In genomic region chr5:168327994-168328393, GRCh38 we compare ENCODE assay signal across 15 cellular contexts. TPM values are rescaled to one million over a fixed set of nuclear protein-coding genes. Genes with fewer than 3 reads are reported as not detected.
DNase-seq lines count a peak whose midpoint lies in the region; ATAC-seq, FAIRE-seq and TF ChIP-seq lines count a peak whose summit lies in the region.
"Had no signal": no experiment of that assay in that cellular context is flagged by ENCODE, and none has a peak within 500 bp of the region (broad histone marks: within the 10 kb centered on the region; RNA-seq: fewer than 3 reads in every experiment).

No MANE protein-coding gene starts in this region.

- no peaks in the 10 kb centered on the region for H3K27me3 ChIP-seq in BLaER1 treated with 17β-estradiol and CSF1 and Interleukin-3, amounts not matched to agents 10 nM and 100 nM
- H3K27me3 ChIP-seq in GM12878 (replicated peaks in 1 of 2; ENCODE audit: control insufficient read depth in 2 of 2, insufficient read depth in 2 of 2, low read length in 1 of 2), result no peaks in the 10 kb centered on the region
- H3K27me3 ChIP-seq: breast epithelium, gastroesophageal sphincter had no signal

- no TSS peak for BruUV-seq in GM12878 (replicated peaks; lab: Mats Ljungman, UMichigan)

- CTCF ChIA-PET in GM12878 (lab: Yijun Ruan, JAX), result no interaction called here

- peaks cover 47% of the 10 kb centered on the region for H3K4me1 Mint-ChIP-seq in mesothelial cell of epicardium

- no peaks in the 10 kb centered on the region for H3K79me2 ChIP-seq in GM12878 (ENCODE audit: control insufficient read depth, insufficient read depth, low read length)

- no peak overlapping the region for H2AFZ ChIP-seq in GM12878 (ENCODE audit: control insufficient read depth, low read depth, low read length)

- intact Hi-C loops in GM12878 (cut with micrococcal nuclease; ENCODE audit: unreplicated experiment) (no loop called here), cardiac septum (cut with DNase I) (no loop called here)

- WGBS in GM12878 (ENCODE audit: insufficient coverage, insufficient replicate concordance, low lambda C conversion rate, missing lambda C conversion rate), result 81% methylated on average over 4 of the region's 4 CpGs

- TF ChIP-seq RAD21 in GM12878 (IDR thresholded peaks at IDR 0.05; ENCODE audit: insufficient read depth, low read depth, low read length), result no peak

- no peak for FAIRE-seq in GM12878 (lab: Jason Lieb, UNC)
- FAIRE-seq: HTR-8/SVneo, small intestine had no signal

- ATAC-seq in GM12878 (no peak), GM21528 (IDR thresholded peaks at IDR 0.05; ENCODE audit: low FRiP score, unreplicated experiment) (no peak)
- ATAC-seq: gastroesophageal sphincter had no signal

- H3K4me3 ChIP-seq in BLaER1 treated with 17β-estradiol and CSF1 and Interleukin-3, amounts not matched to agents 10 nM and 100 nM, result no peak overlapping the region
- no peak overlapping the region for H3K4me3 ChIP-seq in GM12878
- H3K4me3 ChIP-seq: breast epithelium, gastroesophageal sphincter had no signal

- no peaks in the 10 kb centered on the region; a peak in 1 of 22 replicates for H4K20me1 ChIP-seq in BLaER1 treated with 17β-estradiol and CSF1 and Interleukin-3, amounts not matched to agents 10 nM and 100 nM
- no peaks in the 10 kb centered on the region for H4K20me1 ChIP-seq in GM12878 (ENCODE audit: control insufficient read depth, insufficient read depth)

- no peaks in the 10 kb centered on the region for H3K9me3 Mint-ChIP-seq in mesothelial cell of epicardium

- RAD21 ChIA-PET in GM12878 (lab: Charles Lee; ENCODE audit: unreplicated experiment), result no interaction called here

- POLR2A ChIA-PET in GM12878 (lab: Charles Lee), result no interaction called here

- H3K9me3 ChIP-seq in BLaER1 treated with 17β-estradiol and CSF1 and Interleukin-3, amounts not matched to agents 10 nM and 100 nM (replicated peaks in 1 of 11), result no peaks in the 10 kb centered on the region
- no peaks in the 10 kb centered on the region for H3K9me3 ChIP-seq in GM12878 (replicated peaks; ENCODE audit: control insufficient read depth, insufficient read depth, low read length)
- H3K9me3 ChIP-seq: BE2C, breast epithelium, gastroesophageal sphincter had no signal

- H3K27ac Mint-ChIP-seq in mesothelial cell of epicardium, result peak overlapping the region; percentile 69

- in situ Hi-C loops in GM12878 (cut with MboI), result no loop called here

- peak overlapping the region; percentile 7 to 59 (median 51); a peak in 20 of 22 replicates for H3K4me2 ChIP-seq in BLaER1 treated with 17β-estradiol and CSF1 and Interleukin-3, amounts not matched to agents 10 nM and 100 nM
- H3K4me2 ChIP-seq in GM12878 (ENCODE audit: control insufficient read depth, insufficient read depth), result peak overlapping the region; percentile 57; the same call in 1 of the 2 replicates

- DNase-seq in HT-29 (ENCODE audit: low spot score) (peak; percentile 36), GM12878 (ENCODE audit: low read depth, low spot score) (no peak), mesothelial cell of epicardium (ENCODE audit: low spot score in 2 of 2, unreplicated experiment in 2 of 2) (no peak), cardiac septum (ENCODE audit: low spot score) (no peak), SK-N-DZ (ENCODE audit: low spot score) (no peak), COLO668 (lab: John Stamatoyannopoulos, UW; ENCODE audit: unreplicated experiment) (no peak)
- DNase-seq: BE2C; effector memory CD4-positive, alpha-beta T cell; NCI-H2107; small intestine had no signal

- no peak overlapping the region for H3K4me3 Mint-ChIP-seq in mesothelial cell of epicardium

- no peaks in the 10 kb centered on the region for H3K36me3 ChIP-seq in BLaER1 treated with 17β-estradiol and CSF1 and Interleukin-3, amounts not matched to agents 10 nM and 100 nM
- no peaks in the 10 kb centered on the region for H3K36me3 ChIP-seq in GM12878 (ENCODE audit: control insufficient read depth in 2 of 2, insufficient read depth in 2 of 2, low read length in 1 of 2)
- H3K36me3 ChIP-seq: BE2C, breast epithelium, gastroesophageal sphincter had no signal

- peaks cover 14 to 18% (median 16%) of the 10 kb centered on the region in 10 experiments; a peak in 18 of 20 replicates for H3K4me1 ChIP-seq in BLaER1 treated with 17β-estradiol and CSF1 and Interleukin-3, amounts not matched to agents 10 nM and 100 nM
- peaks cover 12% of the 10 kb centered on the region for H3K4me1 ChIP-seq in GM12878 (ENCODE audit: control insufficient read depth, insufficient read depth, low read length)
- H3K4me1 ChIP-seq: BE2C, breast epithelium had no signal

- no peak for TF ChIP-seq POLR2A in GM12878 (IDR thresholded peaks at IDR 0.05; ENCODE audit: low read depth, low read length)

- SMC1A ChIA-PET in GM12878 (lab: Charles Lee; ENCODE audit: uncharacterized antibody, unreplicated experiment), result interaction anchor here (1.1 kb wide), 1 partner anchor 11 kb away, joined by 3 read pairs; no protein-coding TSS in a partner anchor

- TF ChIP-seq EP300 in GM12878 (IDR thresholded peaks at IDR 0.05; ENCODE audit: borderline replicate concordance in 1 of 2, control insufficient read depth in 1 of 2, low read depth in 2 of 2, low read length in 2 of 2), result no peak

- no peaks in the 10 kb centered on the region for H3K27me3 Mint-ChIP-seq in mesothelial cell of epicardium (ENCODE audit: low read depth)

- no peak overlapping the region for H3K9ac ChIP-seq in BLaER1 treated with 17β-estradiol and CSF1 and Interleukin-3, amounts not matched to agents 10 nM and 100 nM
- H3K9ac ChIP-seq in GM12878 (ENCODE audit: control insufficient read depth, insufficient read depth, low read length), result no peak overlapping the region

- H3K27ac ChIP-seq in BLaER1 treated with 17β-estradiol and CSF1 and Interleukin-3, amounts not matched to agents 10 nM and 100 nM, result no peak overlapping the region
- H3K27ac ChIP-seq in GM12878 (ENCODE audit: control insufficient read depth, insufficient read depth), result no peak overlapping the region
- H3K27ac ChIP-seq: breast epithelium, gastroesophageal sphincter had no signal

- no peaks in the 10 kb centered on the region for H3K36me3 Mint-ChIP-seq in mesothelial cell of epicardium

- TF ChIP-seq CTCF in GM12878 (IDR thresholded peaks at IDR 0.05 in 2 of 3, conservative IDR thresholded peaks at IDR 0.05 in 1 of 3; ENCODE audit: control insufficient read depth in 2 of 3, extremely low read depth in 1 of 3, insufficient read depth in 1 of 3, low read depth in 3 of 3, low read length in 3 of 3) (no peak), mesothelial cell of epicardium (IDR thresholded peaks at IDR 0.05; ENCODE audit: unreplicated experiment) (no peak)

TF ChIP-seq in GM12878, 131 proteins besides CTCF, POLR2A, EP300 and RAD21 (continues in another document):
- no peak for TF ChIP-seq EGR1 (IDR thresholded peaks at IDR 0.05; ENCODE audit: borderline replicate concordance in 1 of 2, low read depth in 2 of 2, low read length in 2 of 2)
- TF ChIP-seq, protein P1, sequence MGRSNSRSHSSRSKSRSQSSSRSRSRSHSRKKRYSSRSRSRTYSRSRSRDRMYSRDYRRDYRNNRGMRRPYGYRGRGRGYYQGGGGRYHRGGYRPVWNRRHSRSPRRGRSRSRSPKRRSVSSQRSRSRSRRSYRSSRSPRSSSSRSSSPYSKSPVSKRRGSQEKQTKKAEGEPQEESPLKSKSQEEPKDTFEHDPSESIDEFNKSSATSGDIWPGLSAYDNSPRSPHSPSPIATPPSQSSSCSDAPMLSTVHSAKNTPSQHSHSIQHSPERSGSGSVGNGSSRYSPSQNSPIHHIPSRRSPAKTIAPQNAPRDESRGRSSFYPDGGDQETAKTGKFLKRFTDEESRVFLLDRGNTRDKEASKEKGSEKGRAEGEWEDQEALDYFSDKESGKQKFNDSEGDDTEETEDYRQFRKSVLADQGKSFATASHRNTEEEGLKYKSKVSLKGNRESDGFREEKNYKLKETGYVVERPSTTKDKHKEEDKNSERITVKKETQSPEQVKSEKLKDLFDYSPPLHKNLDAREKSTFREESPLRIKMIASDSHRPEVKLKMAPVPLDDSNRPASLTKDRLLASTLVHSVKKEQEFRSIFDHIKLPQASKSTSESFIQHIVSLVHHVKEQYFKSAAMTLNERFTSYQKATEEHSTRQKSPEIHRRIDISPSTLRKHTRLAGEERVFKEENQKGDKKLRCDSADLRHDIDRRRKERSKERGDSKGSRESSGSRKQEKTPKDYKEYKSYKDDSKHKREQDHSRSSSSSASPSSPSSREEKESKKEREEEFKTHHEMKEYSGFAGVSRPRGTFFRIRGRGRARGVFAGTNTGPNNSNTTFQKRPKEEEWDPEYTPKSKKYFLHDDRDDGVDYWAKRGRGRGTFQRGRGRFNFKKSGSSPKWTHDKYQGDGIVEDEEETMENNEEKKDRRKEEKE (IDR thresholded peaks at IDR 0.05), result no peak

RNA-seq across cellular contexts. Expression of gene WWC1, which starts 36.5 kb away (rescaled TPM):
- 66.0 and 70.1 TPM in 2 replicates for total RNA-seq in HT-29 (2014; rRNA removed; shearing (Covaris generic))
- 6.0 TPM in 2 replicates for total RNA-seq in GM12878 (2013; cell fraction: nucleolus; rRNA removed)
- total RNA-seq in GM12878 (2014; rRNA removed) (2.6 and 2.7 TPM in 2 replicates), GM12878 (2014; rRNA removed; fragmentation: Illumina TruSeq; extraction: Trizol) (2.3 and 3.3 TPM in 2 replicates), GM12878 (2021) (5.3 and 5.9 TPM in 2 replicates), mesothelial cell of epicardium (29.9 to 35.1 TPM (median 32.8 TPM) in 3 replicates), cardiac septum (0.51 TPM)
- 0.96 TPM for polyA plus RNA-seq in GM12878 (2011; ENCODE audit: low read depth)
- polyA plus RNA-seq in GM12878 (2011; rRNA removed) (7.2 and 7.8 TPM in 2 replicates), GM12878 (2014; fragmentation: Illumina TruSeq; extraction: Trizol) (3.0 and 34.5 TPM in 2 replicates), GM12878 (2014; fragmentation: Nextera tagmentation; extraction: Ambion mirVana) (1 to 10 TPM in 1 of 2 experiments, under 1 TPM in 1; 0.50 to 1.2 TPM), GM12878 (2014; rRNA removed) (2.3 and 2.8 TPM in 2 replicates), GM12878 (2016; fragmentation: Nextera tagmentation; extraction: Ambion mirVana) (1 to 10 TPM in 1 of 2 experiments, under 1 TPM in 1; 0.74 to 1.6 TPM)
- 5.4 and 5.6 TPM in 2 replicates for polyA plus RNA-seq in GM12878 (2011; cell fraction: cytosol; rRNA removed)
- 7.6 and 9.8 TPM in 2 replicates for polyA plus RNA-seq in GM12878 (2011; cell fraction: nucleus; rRNA removed)
- polyA plus RNA-seq in GM12878 (2012), result 2.3 and 3.2 TPM in 2 replicates
- 9.4 and 14.1 TPM in 2 replicates for polyA minus RNA-seq in GM12878 (2011; rRNA and poly(A)+ RNA removed)
- polyA minus RNA-seq in GM12878 (2011; cell fraction: cytosol; rRNA and poly(A)+ RNA removed), result 2.9 and 5.1 TPM in 2 replicates
- 5.4 and 9.2 TPM in 2 replicates for polyA minus RNA-seq in GM12878 (2011; cell fraction: nucleus; rRNA and poly(A)+ RNA removed)
- 9.2 and 15.8 TPM in 2 replicates for polyA plus RNA-seq in SK-N-DZ (2014; cell fraction: cytosol; rRNA removed)
- polyA plus RNA-seq in SK-N-DZ (2014; cell fraction: nucleus; rRNA removed), result 5.4 and 7.1 TPM in 2 replicates
